22 cellular contexts compared by ENCODE assay signal in the genomic region with DNA sequence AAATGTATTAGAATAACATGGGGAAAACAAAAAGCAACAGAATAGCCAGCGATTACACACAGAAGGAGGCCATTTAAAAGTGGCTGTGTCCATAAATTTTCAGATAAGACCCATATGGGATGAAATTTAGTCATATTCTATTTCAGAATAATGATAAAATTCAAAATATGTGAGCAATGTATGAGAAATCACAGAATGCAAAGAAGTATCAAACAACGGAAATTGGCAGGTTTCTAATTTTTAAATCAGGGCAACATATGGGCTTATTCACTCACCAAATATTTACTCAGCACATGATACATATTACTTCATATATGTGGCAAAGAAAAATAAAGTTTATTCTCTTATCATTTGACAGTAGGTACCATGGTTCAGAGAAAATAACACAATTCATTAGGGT.
"Had no signal": no experiment of that assay in that cellular context is flagged by ENCODE, and none has a peak within 500 bp of the region (broad histone marks: within the 10 kb centered on the region; RNA-seq: fewer than 3 reads in every experiment).

No MANE protein-coding gene starts in this region.

- DNase-seq: KBM-7, MV-4-11, NCI-H1048, NCI-H1105 treated with DMSO at 0.1 percent for 48 hours, NCI-H1417 treated with DMSO at 0.1 percent for 48 hours, NCI-H146, NCI-H1694 treated with DMSO at 0.1 percent for 48 hours, NCI-H1930, NCI-H2081 treated with DMSO at 0.1 percent for 48 hours, NCI-H2171, NCI-H226, NCI-H446, NCI-H510A, NCI-H524 treated with DMSO at 0.1 percent for 48 hours, NCI-H69, NCI-H774, Right ventricle myocardium superior, RPMI8226, SIG-M5 had no signal

- H3K27me3 ChIP-seq: SJSA1 had no signal

- H3K27ac ChIP-seq: HL-60, SJSA1, SK-N-MC had no signal

- H3K4me3 ChIP-seq: SJSA1, SK-N-MC had no signal

- H3K4me1 ChIP-seq: SJSA1 had no signal

- H3K36me3 ChIP-seq: SJSA1 had no signal

- H3K9me3 ChIP-seq: SJSA1 had no signal
